1 cellular context compared by ENCODE assay signal in genomic region chr16:29625114-29625513, GRCh38. TPM values are rescaled to one million over a fixed set of nuclear protein-coding genes. Genes with fewer than 3 reads are reported as not detected.
"Had no signal": no experiment of that assay in that cellular context is flagged by ENCODE, and none has a peak within 500 bp of the region (broad histone marks: within the 10 kb centered on the region; RNA-seq: fewer than 3 reads in every experiment).

No MANE protein-coding gene starts in this region.

RNA-seq across cellular contexts. Expression of gene SPN, which starts 37.9 kb away (rescaled TPM):
- total RNA-seq: MCF 10A had no signal

RNA-seq across cellular contexts. Expression of gene QPRT, which starts 53.9 kb away (rescaled TPM):
- total RNA-seq: MCF 10A had no signal
